Comparison of ENCODE assay signal across 22 cellular contexts in genomic region chr3:61687663-61688306, GRCh38.
DNase-seq lines count a peak whose midpoint lies in the region; ATAC-seq, FAIRE-seq and TF ChIP-seq lines count a peak whose summit lies in the region.
"Had no signal": no experiment of that assay in that cellular context is flagged by ENCODE, and none has a peak within 500 bp of the region (broad histone marks: within the 10 kb centered on the region; RNA-seq: fewer than 3 reads in every experiment).

No MANE protein-coding gene starts in this region.

- DNase-seq in IMR-90 (no peak), glutamatergic neuron (no peak), kidney (no peak), NCI-H2029 treated with DMSO at 0.1 percent for 48 hours (lab: John Stamatoyannopoulos, UW) (no peak), urothelium cell line (ENCODE audit: low spot score) (no peak)
- DNase-seq: activated CD4-positive, alpha-beta T cell treated with anti-CD3 and anti-CD28 coated beads for 36 hours; activated naive CD4-positive, alpha-beta T cell treated with anti-CD3 and anti-CD28 coated beads, Interleukin-2, amount 10 ng/mL, durations not matched to agents 7 days and 5 days; activated T-cell treated with anti-CD3 and anti-CD28 coated beads, Interleukin-2, amount 50 U/mL, for 72 hours; GOT3; immature natural killer cell; NCI-H1694 treated with DMSO at 0.1 percent for 48 hours; OCI-M1; SHP77 treated with DMSO at 0.1 percent for 48 hours; stimulated activated CD8-positive, alpha-beta memory T cell treated with anti-CD3 and anti-CD28 coated beads, Interleukin-4, amount 100 ng/mL, for 48 hours had no signal

- peaks cover 6% of the 10 kb centered on the region for H3K9me3 Mint-ChIP-seq in glutamatergic neuron (ENCODE audit: unreplicated experiment)
- H3K9me3 Mint-ChIP-seq: activated naive CD4-positive, alpha-beta T cell treated with anti-CD3 and anti-CD28 coated beads, Interleukin-2, amount 10 ng/mL, durations not matched to agents 7 days and 5 days; dendritic cell treated with granulocyte-macrophage colony-stimulating factor and Interleukin-4, amounts not matched to agents 40 ng/mL and 50 ng/mL, for 4 days had no signal

- H3K27ac ChIP-seq in IMR-90 (ENCODE audit: insufficient read depth, low read length) (no peak overlapping the region), kidney (ENCODE audit: low read depth in 2 of 2, low read length in 2 of 2) (peak overlapping the region; percentile 47 to 68), stomach smooth muscle (ENCODE audit: low read length) (peak overlapping the region; percentile 33)
- H3K27ac ChIP-seq: cardiac muscle cell had no signal

- H2BK20ac ChIP-seq in IMR-90 (ENCODE audit: low read depth, low read length), result no peak overlapping the region

- H3K27me3 ChIP-seq in IMR-90 (ENCODE audit: control insufficient read depth, insufficient read depth, low read length), result no peaks in the 10 kb centered on the region
- H3K27me3 ChIP-seq in stomach smooth muscle (ENCODE audit: control insufficient read depth in 1 of 2, insufficient read depth in 2 of 2, low read length in 2 of 2), result no peaks in the 10 kb centered on the region
- H3K27me3 ChIP-seq: cardiac muscle cell had no signal

- no peak for TF ChIP-seq CTCF in IMR-90 (conservative IDR thresholded peaks at IDR 0.05; ENCODE audit: low read depth, low read length)
- no peak for TF ChIP-seq CTCF in glutamatergic neuron (IDR thresholded peaks at IDR 0.05; ENCODE audit: partially characterized antibody, unreplicated experiment)
- no peak for TF ChIP-seq CTCF in kidney (IDR thresholded peaks at IDR 0.05; ENCODE audit: borderline replicate concordance, extremely low read depth, insufficient read depth)

- H3K27ac Mint-ChIP-seq in glutamatergic neuron (ENCODE audit: unreplicated experiment), result peak overlapping the region; percentile 92
- H3K27ac Mint-ChIP-seq: activated CD4-positive, alpha-beta T cell treated with anti-CD3 and anti-CD28 coated beads for 36 hours; activated naive CD4-positive, alpha-beta T cell treated with anti-CD3 and anti-CD28 coated beads, Interleukin-2, amount 10 ng/mL, durations not matched to agents 7 days and 5 days; activated T-cell treated with anti-CD3 and anti-CD28 coated beads, Interleukin-2, amount 50 U/mL, for 72 hours; dendritic cell treated with granulocyte-macrophage colony-stimulating factor and Interleukin-4, amounts not matched to agents 40 ng/mL and 50 ng/mL, for 4 days; immature natural killer cell had no signal

- H3K4me3 ChIP-seq in IMR-90 (ENCODE audit: insufficient read depth, low read depth, low read length) (no peak overlapping the region), kidney (ENCODE audit: low read length in 2 of 2) (no peak overlapping the region), stomach smooth muscle (ENCODE audit: low read length in 2 of 2) (no peak overlapping the region)
- H3K4me3 ChIP-seq: cardiac muscle cell, K562, lung had no signal

- no peak overlapping the region for H2BK15ac ChIP-seq in IMR-90 (ENCODE audit: low read depth, low read length)

- no peak for ATAC-seq in IMR-90 (ENCODE audit: low read depth)
- ATAC-seq in HG03280 (IDR thresholded peaks at IDR 0.05; ENCODE audit: unreplicated experiment), result no peak
- ATAC-seq: activated CD4-positive, alpha-beta T cell treated with anti-CD3 and anti-CD28 coated beads for 36 hours; activated T-cell treated with anti-CD3 and anti-CD28 coated beads, Interleukin-2, amount 50 U/mL, for 72 hours; K562; sciatic nerve had no signal

- POLR2A ChIA-PET in IMR-90 (lab: Charles Lee; ENCODE audit: unreplicated experiment), result no interaction called here

- dilution Hi-C loops in IMR-90 (cut with HindIII; ENCODE audit: low sequenced_read_pairs, unreplicated experiment), result no loop called here

- no peak overlapping the region for H2BK120ac ChIP-seq in IMR-90 (ENCODE audit: low read depth, low read length)

- peaks cover 29 to 69% of the 10 kb centered on the region in 2 experiments for H3K79me1 ChIP-seq in IMR-90 (ENCODE audit: low read depth in 1 of 2, low read length in 2 of 2)

- in situ Hi-C loops in IMR-90 (cut with MboI; ENCODE audit: low sequenced_read_pairs), result no loop called here

- H2AFZ ChIP-seq in IMR-90 (replicated peaks; ENCODE audit: low read length, poor library complexity), result no peak overlapping the region

- H2AK5ac ChIP-seq in IMR-90 (ENCODE audit: low read depth, low read length), result no peak overlapping the region

- H4K20me1 ChIP-seq in IMR-90 (ENCODE audit: insufficient read depth, low read length), result peaks cover 25% of the 10 kb centered on the region; the same call in 1 of the 2 replicates

- peaks cover 17% of the 10 kb centered on the region for H3K9me1 ChIP-seq in IMR-90 (ENCODE audit: insufficient read depth, low read length)

- H4K8ac ChIP-seq in IMR-90 (ENCODE audit: low read depth in 2 of 2, low read length in 2 of 2), result no peak overlapping the region

- H3K4ac ChIP-seq in IMR-90 (ENCODE audit: low read depth, low read length), result no peak overlapping the region; the same call in 1 of the 2 replicates

- no peak overlapping the region for H3K56ac ChIP-seq in IMR-90 (ENCODE audit: extremely low read depth, insufficient read depth, low read length)

- no peak overlapping the region for H4K91ac ChIP-seq in IMR-90 (ENCODE audit: insufficient read depth, low read depth, low read length)

- peaks cover 84% of the 10 kb centered on the region for H3K4me1 Mint-ChIP-seq in glutamatergic neuron (ENCODE audit: low read depth, unreplicated experiment)
- H3K4me1 Mint-ChIP-seq: activated naive CD4-positive, alpha-beta T cell treated with anti-CD3 and anti-CD28 coated beads, Interleukin-2, amount 10 ng/mL, durations not matched to agents 7 days and 5 days; immature natural killer cell had no signal

- H3K9ac ChIP-seq in IMR-90 (ENCODE audit: low read depth, low read length) (no peak overlapping the region), kidney (ENCODE audit: low read length in 2 of 2) (no peak overlapping the region), stomach smooth muscle (ENCODE audit: low read length in 2 of 2) (no peak overlapping the region)

- no peak for TF ChIP-seq RAD21 in IMR-90 (IDR thresholded peaks at IDR 0.05; ENCODE audit: low read length)

- H2AK9ac ChIP-seq in IMR-90 (replicated peaks; ENCODE audit: low read depth, low read length, poor library complexity), result peak overlapping the region; percentile 44

- H3K4me1 ChIP-seq in IMR-90 (ENCODE audit: control insufficient read depth, insufficient read depth, low read length) (peaks cover 9% of the 10 kb centered on the region), kidney (ENCODE audit: control insufficient read depth in 1 of 2, insufficient read depth in 1 of 2, low read depth in 1 of 2, low read length in 2 of 2) (peaks cover 26 to 27% of the 10 kb centered on the region in 2 donors), stomach smooth muscle (ENCODE audit: control insufficient read depth, insufficient read depth, low read length) (peaks cover 13% of the 10 kb centered on the region)

- CTCF ChIA-PET in IMR-90 (lab: Yijun Ruan, JAX), result no interaction called here

- H3K18ac ChIP-seq in IMR-90 (ENCODE audit: low read depth, low read length), result no peak overlapping the region

- H3K36me3 Mint-ChIP-seq in glutamatergic neuron (ENCODE audit: unreplicated experiment), result no peaks in the 10 kb centered on the region
- H3K36me3 Mint-ChIP-seq: activated naive CD4-positive, alpha-beta T cell treated with anti-CD3 and anti-CD28 coated beads, Interleukin-2, amount 10 ng/mL, durations not matched to agents 7 days and 5 days; immature natural killer cell had no signal

- no CpG with 5 or more reads among the region's 5 CpGs for WGBS in IMR-90 (ENCODE audit: extremely low coverage in 2 of 2, insufficient read length in 1 of 2), 2 experiments

- H3K27me3 Mint-ChIP-seq in glutamatergic neuron (ENCODE audit: unreplicated experiment), result peaks cover 3% of the 10 kb centered on the region
- H3K27me3 Mint-ChIP-seq: activated naive CD4-positive, alpha-beta T cell treated with anti-CD3 and anti-CD28 coated beads, Interleukin-2, amount 10 ng/mL, durations not matched to agents 7 days and 5 days; dendritic cell treated with granulocyte-macrophage colony-stimulating factor and Interleukin-4, amounts not matched to agents 40 ng/mL and 50 ng/mL, for 4 days had no signal

- no peak overlapping the region for H3K14ac ChIP-seq in IMR-90 (replicated peaks; ENCODE audit: low read depth, low read length)

- H3K4me3 Mint-ChIP-seq in glutamatergic neuron (ENCODE audit: unreplicated experiment), result peak overlapping the region; percentile 77
- H3K4me3 Mint-ChIP-seq: activated CD4-positive, alpha-beta T cell treated with anti-CD3 and anti-CD28 coated beads for 36 hours; activated naive CD4-positive, alpha-beta T cell treated with anti-CD3 and anti-CD28 coated beads, Interleukin-2, amount 10 ng/mL, durations not matched to agents 7 days and 5 days; activated T-cell treated with anti-CD3 and anti-CD28 coated beads, Interleukin-2, amount 50 U/mL, for 72 hours; dendritic cell treated with granulocyte-macrophage colony-stimulating factor and Interleukin-4, amounts not matched to agents 40 ng/mL and 50 ng/mL, for 4 days; immature natural killer cell had no signal

- H3K4me2 ChIP-seq in IMR-90 (ENCODE audit: low read depth, low read length), result no peak overlapping the region

- H2BK5ac ChIP-seq in IMR-90 (ENCODE audit: low read depth, low read length, poor library complexity, severe bottlenecking), result no peak overlapping the region

- no peak for FAIRE-seq in kidney (lab: Jason Lieb, UNC)
- FAIRE-seq in urothelium cell line (lab: Jason Lieb, UNC), result no peak
- FAIRE-seq: K562, TTC549 had no signal

- intact Hi-C loops in IMR-90 (cut with micrococcal nuclease) (no loop called here), kidney (cut with DNase I) (no loop called here)

- no peak overlapping the region for H4K5ac ChIP-seq in IMR-90 (ENCODE audit: low read depth, low read length)

- TF ChIP-seq POLR2A in IMR-90 (IDR thresholded peaks at IDR 0.05; ENCODE audit: low read depth, low read length), result no peak

- H3K9me3 ChIP-seq in IMR-90 (ENCODE audit: control insufficient read depth, insufficient read depth, low read length), result no peaks in the 10 kb centered on the region
- H3K9me3 ChIP-seq in kidney (ENCODE audit: control insufficient read depth in 1 of 2, low read length in 2 of 2), result no peaks in the 10 kb centered on the region
- H3K9me3 ChIP-seq in stomach smooth muscle (ENCODE audit: control insufficient read depth in 2 of 2, low read length in 2 of 2), result no peaks in the 10 kb centered on the region

- no peak overlapping the region for H3K23ac ChIP-seq in IMR-90 (ENCODE audit: low read depth, low read length)

- no TSS peak for BruUV-seq in IMR-90 (replicated peaks; lab: Mats Ljungman, UMichigan)

- no peaks in the 10 kb centered on the region; the same call in 1 of the 2 replicates for H3K36me3 ChIP-seq in IMR-90 (ENCODE audit: control insufficient read depth, insufficient read depth, low read length)
- H3K36me3 ChIP-seq in kidney (ENCODE audit: control insufficient read depth in 1 of 2, insufficient read depth in 2 of 2, low read length in 2 of 2), result no peaks in the 10 kb centered on the region
- H3K36me3 ChIP-seq in stomach smooth muscle (ENCODE audit: control insufficient read depth in 2 of 2, insufficient read depth in 2 of 2, low read length in 2 of 2), result no peaks in the 10 kb centered on the region
- H3K36me3 ChIP-seq: cardiac muscle cell had no signal

TF ChIP-seq in IMR-90, 13 proteins besides CTCF, POLR2A, EP300 and RAD21 (continues in another document):
- TF ChIP-seq MAZ (IDR thresholded peaks at IDR 0.05; ENCODE audit: borderline replicate concordance, low read depth, low read length) (no peak), BHLHE40 (IDR thresholded peaks at IDR 0.05; ENCODE audit: low read depth, low read length) (no peak)
